Comparison of ENCODE assay signal across 8 cellular contexts in the genomic region with DNA sequence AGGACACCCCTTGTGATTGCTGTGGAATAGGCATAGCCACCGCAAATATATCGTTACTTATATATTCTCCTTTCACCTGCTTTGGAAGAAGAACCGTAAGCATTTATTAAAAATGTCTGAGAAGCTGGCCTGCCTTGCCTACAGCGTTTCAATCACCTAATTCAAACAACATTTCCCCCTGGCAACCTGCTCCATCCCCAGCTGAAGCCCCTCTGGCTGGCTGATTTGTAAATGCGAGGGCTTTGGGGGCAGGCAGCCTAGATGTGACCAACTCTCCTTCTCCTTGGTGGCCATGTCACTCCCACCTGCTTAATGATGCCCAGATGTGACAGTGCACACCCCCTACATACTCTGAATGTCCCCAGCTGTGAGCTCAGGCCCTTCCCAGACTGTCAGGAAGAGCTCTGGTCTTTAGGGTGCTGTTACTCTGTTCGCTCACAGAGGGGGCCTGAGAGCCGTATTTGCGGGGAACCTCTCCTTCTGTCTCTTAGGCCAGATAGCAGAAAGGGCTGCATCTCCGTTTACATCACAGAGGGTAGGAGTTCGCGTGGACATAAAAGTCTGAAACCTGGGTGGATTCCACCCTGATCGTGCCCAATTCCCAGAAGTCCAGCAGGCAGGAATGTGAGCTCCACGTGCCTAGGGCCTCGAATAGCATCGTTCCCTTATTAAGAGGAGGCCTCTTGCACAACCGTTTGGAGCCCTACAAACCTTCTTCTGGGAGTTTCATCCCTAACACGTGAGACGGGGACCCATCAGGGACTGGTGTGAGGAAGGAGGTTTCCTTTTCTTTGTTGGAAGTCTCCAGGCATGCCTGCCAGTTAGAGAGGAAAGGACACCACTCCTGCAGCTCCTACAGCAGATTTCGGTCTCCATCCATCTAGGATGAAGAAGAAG. TPM values are rescaled to one million over a fixed set of nuclear protein-coding genes. Genes with fewer than 3 reads are reported as not detected.
DNase-seq lines count a peak whose midpoint lies in the region; ATAC-seq and TF ChIP-seq lines count a peak whose summit lies in the region.
"Had no signal": no experiment of that assay in that cellular context is flagged by ENCODE, and none has a peak within 500 bp of the region (broad histone marks: within the 10 kb centered on the region; RNA-seq: fewer than 3 reads in every experiment).

No MANE protein-coding gene starts in this region.

- H3K27ac ChIP-seq in spleen: no peak overlapping the region
- no peak overlapping the region for H3K27ac ChIP-seq in effector memory CD4-positive, alpha-beta T cell (ENCODE audit: insufficient read depth, low read length, poor library complexity, severe bottlenecking)

- WGBS in spleen, 5 donors: 69 to 76% (median 71%) methylated on average over 19 of the region's 19 CpGs

- intact Hi-C loops in CD14-positive monocyte (cut with micrococcal nuclease) (no loop called here), spleen (cut with DNase I; ENCODE audit: low total_unique reads) (no loop called here)

- peaks cover 13 to 53% (median 34%) of the 10 kb centered on the region in 6 donors for H3K4me1 ChIP-seq in spleen
- peaks cover 13% of the 10 kb centered on the region for H3K4me1 ChIP-seq in effector memory CD4-positive, alpha-beta T cell (ENCODE audit: control insufficient read depth, insufficient read depth, low read length, poor library complexity, severe bottlenecking)

- H3K9me3 Mint-ChIP-seq in CD14-positive monocyte: peaks cover 0 to 9% (median 4%) of the 10 kb centered on the region in 7 donors
- no peaks in the 10 kb centered on the region for H3K9me3 Mint-ChIP-seq in T-helper 2 cell treated with Interferon-gamma antibody and Interleukin-4, amounts not matched to agents 5 μg/mL and 100 μg/mL, for 36 hours

- no peak overlapping the region for H3K4me3 ChIP-seq in spleen
- H3K4me3 ChIP-seq in effector memory CD4-positive, alpha-beta T cell (ENCODE audit: insufficient read depth, low read depth, low read length, poor library complexity, severe bottlenecking): no peak overlapping the region
- H3K4me3 ChIP-seq: lung had no signal

- no peak for ATAC-seq in GM18870 (IDR thresholded peaks at IDR 0.05; ENCODE audit: unreplicated experiment)

- peaks cover 0 to 4% of the 10 kb centered on the region in 2 donors for H3K36me3 Mint-ChIP-seq in CD14-positive monocyte
- no peaks in the 10 kb centered on the region for H3K36me3 Mint-ChIP-seq in T-helper 2 cell treated with Interferon-gamma antibody and Interleukin-4, amounts not matched to agents 5 μg/mL and 100 μg/mL, for 36 hours (ENCODE audit: low read depth)

- no peak for TF ChIP-seq POLR2A in spleen (IDR thresholded peaks at IDR 0.05)

- H3K4me3 Mint-ChIP-seq in CD14-positive monocyte: peak overlapping the region; percentile 39 to 75
- peak overlapping the region; percentile 45 for H3K4me3 Mint-ChIP-seq in T-helper 2 cell treated with Interferon-gamma antibody and Interleukin-4, amounts not matched to agents 5 μg/mL and 100 μg/mL, for 36 hours

- no peak for TF ChIP-seq CTCF in CD14-positive monocyte (IDR thresholded peaks at IDR 0.05)
- TF ChIP-seq CTCF in spleen (IDR thresholded peaks at IDR 0.05 in 8 of 11, conservative IDR thresholded peaks at IDR 0.05 in 3 of 11): peak in 4 of 11 experiments; percentile 5 to 44 (median 12)

- peaks cover 18% of the 10 kb centered on the region for H3K4me1 Mint-ChIP-seq in CD14-positive monocyte
- peaks cover 3% of the 10 kb centered on the region for H3K4me1 Mint-ChIP-seq in T-helper 2 cell treated with Interferon-gamma antibody and Interleukin-4, amounts not matched to agents 5 μg/mL and 100 μg/mL, for 36 hours (ENCODE audit: low read depth)

- H3K36me3 ChIP-seq in spleen: no peaks in the 10 kb centered on the region
- H3K36me3 ChIP-seq in effector memory CD4-positive, alpha-beta T cell (ENCODE audit: control insufficient read depth, insufficient read depth, low read length): no peaks in the 10 kb centered on the region

- peaks cover 0 to 68% (median 28%) of the 10 kb centered on the region in 7 donors for H3K27me3 ChIP-seq in spleen (replicated peaks in 1 of 7)
- peaks cover 4% of the 10 kb centered on the region for H3K27me3 ChIP-seq in effector memory CD4-positive, alpha-beta T cell (replicated peaks; ENCODE audit: control insufficient read depth, insufficient read depth, low read length, poor library complexity, severe bottlenecking)

- peak overlapping the region in 3 of 7 donors; percentile 42 to 63 (median 44) for H3K27ac Mint-ChIP-seq in CD14-positive monocyte
- no peak overlapping the region for H3K27ac Mint-ChIP-seq in T-helper 2 cell treated with Interferon-gamma antibody and Interleukin-4, amounts not matched to agents 5 μg/mL and 100 μg/mL, for 36 hours

- no peak for DNase-seq in CD14-positive monocyte (ENCODE audit: low spot score)
- DNase-seq in ELR (ENCODE audit: low read depth): peak; percentile 6
- DNase-seq in T-helper 2 cell treated with Interferon-gamma antibody and Interleukin-4, amounts not matched to agents 5 μg/mL and 100 μg/mL, for 36 hours (ENCODE audit: low spot score): no peak
- peak; percentile 64 for DNase-seq in islet precursor cell
- no peak for DNase-seq in spleen
- no peak for DNase-seq in effector memory CD4-positive, alpha-beta T cell

- H3K9me3 ChIP-seq in spleen: no peaks in the 10 kb centered on the region
- H3K9me3 ChIP-seq in effector memory CD4-positive, alpha-beta T cell (ENCODE audit: control insufficient read depth, low read length): no peaks in the 10 kb centered on the region

- H3K27me3 Mint-ChIP-seq in CD14-positive monocyte (ENCODE audit: low read depth in 3 of 3): peaks cover 56 to 68% (median 57%) of the 10 kb centered on the region in 3 donors
- peaks cover 67% of the 10 kb centered on the region for H3K27me3 Mint-ChIP-seq in T-helper 2 cell treated with Interferon-gamma antibody and Interleukin-4, amounts not matched to agents 5 μg/mL and 100 μg/mL, for 36 hours (ENCODE audit: low read depth)

RNA-seq across cellular contexts. Expression of gene SDK2, which starts 2.4 kb away (rescaled TPM):
- not detected for polyA plus RNA-seq in CD14-positive monocyte
- 10 to 100 TPM in 5 of 7 donors, 1 to 10 TPM in 2; 9.2 to 16.5 (median 10.8) TPM for total RNA-seq in spleen
- under 1 TPM; 0.86 to 1.00 (median 0.96) TPM for polyA plus RNA-seq in spleen

Comparison
In these comparisons a context has a peak if more than half of its experiments do, and no peak if none do; other contexts are left out.
1. DNase-seq: peak in ELR (single experiment) and islet precursor cell (single experiment); none in CD14-positive monocyte (single experiment), T-helper 2 cell treated with Interferon-gamma antibody and Interleukin-4, amounts not matched to agents 5 μg/mL and 100 μg/mL, for 36 hours (single experiment), spleen (single experiment) and effector memory CD4-positive, alpha-beta T cell (0 of 3).